Comparison of ENCODE assay signal across 18 cellular contexts in the genomic region with DNA sequence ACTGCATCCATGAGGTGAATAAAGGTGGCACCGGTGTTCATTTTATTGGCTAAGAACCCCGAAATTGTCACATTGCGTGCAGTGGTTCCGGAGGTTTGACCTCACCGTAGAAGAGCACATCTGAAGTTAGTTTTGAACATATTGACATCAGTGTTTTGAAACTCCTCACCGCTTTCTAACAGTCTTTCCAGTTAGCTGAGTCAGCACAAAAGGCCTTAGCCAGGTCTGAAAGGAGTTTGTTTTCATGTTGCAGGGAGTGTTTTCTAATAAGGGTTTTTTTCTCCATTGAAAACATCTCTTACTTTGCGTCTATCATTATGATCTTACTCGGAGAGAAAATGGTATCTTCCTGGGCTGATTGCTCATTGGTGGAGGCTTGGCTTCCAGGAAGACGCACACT.
A peak's percentile ranks its signal among the peaks of the same experiment; 100 is the strongest.
DNase-seq lines count a peak whose midpoint lies in the region; ATAC-seq, FAIRE-seq and TF ChIP-seq lines count a peak whose summit lies in the region.
"Had no signal": no experiment of that assay in that cellular context is flagged by ENCODE, and none has a peak within 500 bp of the region (broad histone marks: within the 10 kb centered on the region; RNA-seq: fewer than 3 reads in every experiment).

No MANE protein-coding gene starts in this region.

- TF ChIP-seq CTCF in HepG2 (CRISPR knock-in tag; IDR thresholded peaks at IDR 0.05) (no peak), right lobe of liver (IDR thresholded peaks at IDR 0.05) (no peak), K562 (IDR thresholded peaks at IDR 0.05 in 2 of 3, conservative IDR thresholded peaks at IDR 0.05 in 1 of 3; ENCODE audit: insufficient read depth in 2 of 3, low read depth in 1 of 3, low read length in 3 of 3) (no peak), neural progenitor cell (IDR thresholded peaks at IDR 0.05) (no peak)

- no peak overlapping the region for H3K27ac Mint-ChIP-seq in neural progenitor cell
- H3K27ac Mint-ChIP-seq: CD4-positive, CD25-positive, alpha-beta regulatory T cell; IgD-negative memory B cell had no signal

- H3K79me2 ChIP-seq in HepG2 (ENCODE audit: insufficient read depth, low read length) (no peaks in the 10 kb centered on the region), K562 (ENCODE audit: control insufficient read depth, insufficient read depth, low read length) (no peaks in the 10 kb centered on the region), neural progenitor cell (ENCODE audit: low read depth) (no peaks in the 10 kb centered on the region)

- DNase-seq in HepG2 (ENCODE audit: low spot score) (no peak), right lobe of liver (no peak), K562 (ENCODE audit: extremely low read depth in 1 of 4, low spot score in 3 of 4) (no peak), neural progenitor cell (ENCODE audit: low spot score) (no peak), NOMO-1 (lab: John Stamatoyannopoulos, UW; ENCODE audit: unreplicated experiment in 2 of 2) (no peak)
- DNase-seq in stimulated activated naive CD8-positive, alpha-beta T cell treated with anti-CD3 and anti-CD28 coated beads, Interleukin-15, Interleukin-2, amounts not matched to agents 100 U/mL and 50 U/mL, for 24 hours = no peak
- DNase-seq: ACHN; BE2C; C1 segment of cervical spinal cord; Caco-2; CD4-positive, CD25-positive, alpha-beta regulatory T cell; HCEC 1CT had no signal

- CTCF ChIA-PET in HepG2 (lab: Yijun Ruan, JAX; ENCODE audit: low intra/inter-chr PET ratio, low total read pairs) (no interaction called here), K562 (lab: Yijun Ruan, JAX; ENCODE audit: low intra/inter-chr PET ratio) (no interaction called here)

- WGBS in HepG2 (ENCODE audit: low lambda C conversion rate) = 41% methylated on average over 9 of the region's 9 CpGs
- 68% methylated on average over 9 of the region's 9 CpGs for WGBS in right lobe of liver (ENCODE audit: insufficient coverage, low coverage, low lambda C conversion rate, missing lambda C conversion rate)
- WGBS in K562 (ENCODE audit: insufficient coverage, low coverage, missing lambda C conversion rate) = 4% methylated on average over 9 of the region's 9 CpGs

- BruUV-seq in HepG2 (replicated peaks; lab: Mats Ljungman, UMichigan) (no TSS peak), K562 (replicated peaks; lab: Mats Ljungman, UMichigan) (no TSS peak)

- H3K27me3 ChIP-seq in HepG2 (ENCODE audit: control insufficient read depth in 1 of 2, insufficient read depth in 2 of 2, low read length in 2 of 2) (peaks cover 0 to 22% of the 10 kb centered on the region in 2 experiments; a peak in 1 of 5 replicates), right lobe of liver (no peaks in the 10 kb centered on the region), K562 (ENCODE audit: control insufficient read depth in 2 of 2, insufficient read depth in 2 of 2, low read length in 2 of 2) (no peaks in the 10 kb centered on the region; a peak in 2 of 5 replicates), neural progenitor cell (no peaks in the 10 kb centered on the region)
- H3K27me3 ChIP-seq: BE2C had no signal

- no peaks in the 10 kb centered on the region for H3K4me1 Mint-ChIP-seq in neural progenitor cell
- H3K4me1 Mint-ChIP-seq: CD4-positive, CD25-positive, alpha-beta regulatory T cell; IgD-negative memory B cell had no signal

- no peaks in the 10 kb centered on the region for H3K36me3 ChIP-seq in HepG2 (replicated peaks in 1 of 2; ENCODE audit: control insufficient read depth in 1 of 2, insufficient read depth in 2 of 2, low read length in 2 of 2)
- H3K36me3 ChIP-seq in right lobe of liver = no peaks in the 10 kb centered on the region
- H3K36me3 ChIP-seq in K562 (ENCODE audit: control insufficient read depth, insufficient read depth, low read length) = no peaks in the 10 kb centered on the region
- H3K36me3 ChIP-seq in neural progenitor cell = no peaks in the 10 kb centered on the region
- H3K36me3 ChIP-seq: BE2C had no signal

- no peak for TF ChIP-seq RAD21 in HepG2 (CRISPR knock-in tag; IDR thresholded peaks at IDR 0.05)
- TF ChIP-seq RAD21 in K562 (CRISPR knock-in tag; conservative IDR thresholded peaks at IDR 0.05 in 1 of 2, IDR thresholded peaks at IDR 0.05 in 1 of 2) = no peak

- TF ChIP-seq EP300 in HepG2 (IDR thresholded peaks at IDR 0.05; ENCODE audit: low read depth in 2 of 2, low read length in 2 of 2) = no peak
- no peak for TF ChIP-seq EP300 in HepG2 (CRISPR knock-in tag; IDR thresholded peaks at IDR 0.05; ENCODE audit: borderline replicate concordance)
- no peak for TF ChIP-seq EP300 in K562 (IDR thresholded peaks at IDR 0.05; ENCODE audit: low read length)

- in situ Hi-C loops in HepG2 (cut with HindIII; ENCODE audit: extremely low pct_ligation_motif_present, low pct_unique_long_range_greater_than_20kb) (no loop called here), K562 (cut with MboI) (no loop called here)

- H3K4me2 ChIP-seq in HepG2 (ENCODE audit: low read depth, low read length) (no peak overlapping the region), K562 (ENCODE audit: insufficient read depth, low read length) (no peak overlapping the region), neural progenitor cell (no peak overlapping the region)

- peaks cover 5% of the 10 kb centered on the region for H3K27me3 Mint-ChIP-seq in neural progenitor cell (ENCODE audit: insufficient read depth, low read depth)
- H3K27me3 Mint-ChIP-seq: CD4-positive, CD25-positive, alpha-beta regulatory T cell had no signal

- H3K4me3 Mint-ChIP-seq in neural progenitor cell = no peak overlapping the region
- H3K4me3 Mint-ChIP-seq: CD4-positive, CD25-positive, alpha-beta regulatory T cell; IgD-negative memory B cell had no signal

- H3K36me3 Mint-ChIP-seq in neural progenitor cell = no peaks in the 10 kb centered on the region
- H3K36me3 Mint-ChIP-seq: CD4-positive, CD25-positive, alpha-beta regulatory T cell; IgD-negative memory B cell had no signal

- H3K4me3 ChIP-seq in HepG2 (replicated peaks in 1 of 3; ENCODE audit: insufficient read depth in 1 of 3, low read depth in 2 of 3, low read length in 3 of 3) = no peak overlapping the region
- H3K4me3 ChIP-seq in right lobe of liver = no peak overlapping the region
- no peak overlapping the region for H3K4me3 ChIP-seq in K562
- no peak overlapping the region for H3K4me3 ChIP-seq in neural progenitor cell

- H3K27ac ChIP-seq in HepG2 (ENCODE audit: extremely low read length, insufficient read depth, low read length) (no peak overlapping the region), right lobe of liver (no peak overlapping the region), K562 (ENCODE audit: extremely low read depth, low read depth, low read length) (no peak overlapping the region), neural progenitor cell (no peak overlapping the region)

- ATAC-seq in HepG2 (no peak), right lobe of liver (no peak), K562 (no peak)
- no peak for ATAC-seq in stimulated activated naive CD8-positive, alpha-beta T cell treated with anti-CD3 and anti-CD28 coated beads, Interleukin-15, Interleukin-2, amounts not matched to agents 100 U/mL and 50 U/mL, for 24 hours

- H3F3A ChIP-seq in neural progenitor cell (ENCODE audit: low read depth) = no peaks in the 10 kb centered on the region

- H4K20me1 ChIP-seq in HepG2 (ENCODE audit: insufficient read depth, low read length) = no peaks in the 10 kb centered on the region
- no peaks in the 10 kb centered on the region for H4K20me1 ChIP-seq in K562 (replicated peaks; ENCODE audit: control insufficient read depth, insufficient read depth, low read length)
- H4K20me1 ChIP-seq in neural progenitor cell (ENCODE audit: low read depth) = no peaks in the 10 kb centered on the region

- no peaks in the 10 kb centered on the region for H3K9me3 ChIP-seq in HepG2 (ENCODE audit: low read length)
- no peaks in the 10 kb centered on the region for H3K9me3 ChIP-seq in right lobe of liver
- H3K9me3 ChIP-seq in K562 (replicated peaks; ENCODE audit: control insufficient read depth, insufficient read depth, low read depth, low read length) = no peaks in the 10 kb centered on the region
- no peaks in the 10 kb centered on the region for H3K9me3 ChIP-seq in neural progenitor cell (ENCODE audit: low read depth)
- H3K9me3 ChIP-seq: BE2C, Caco-2 had no signal

- FAIRE-seq in HepG2 (lab: Jason Lieb, UNC) (no peak), K562 (lab: Jason Lieb, UNC) (peak; percentile 15)
- FAIRE-seq: D721Med, G401.6, GM12891, GM19239, H54 had no signal

- intact Hi-C loops in HepG2 (cut with micrococcal nuclease; ENCODE audit: unreplicated experiment) = no loop called here
- intact Hi-C loops in right lobe of liver (cut with DNase I) = no loop called here
- intact Hi-C loops in K562 (cut with micrococcal nuclease) = no loop called here

- H3K9ac ChIP-seq in HepG2 (ENCODE audit: insufficient read depth, low read depth, low read length) (no peak overlapping the region), K562 (ENCODE audit: insufficient read depth in 1 of 2, low read depth in 2 of 2, low read length in 2 of 2) (no peak overlapping the region), neural progenitor cell (no peak overlapping the region)

- H2AFZ ChIP-seq in HepG2 (ENCODE audit: low read length) (no peak overlapping the region), K562 (ENCODE audit: low read depth, low read length) (no peak overlapping the region), neural progenitor cell (replicated peaks) (peak overlapping the region; percentile 5)

- H3K9me3 Mint-ChIP-seq in neural progenitor cell = peaks cover 4% of the 10 kb centered on the region
- H3K9me3 Mint-ChIP-seq: IgD-negative memory B cell had no signal

- H3K9me1 ChIP-seq in K562 (ENCODE audit: control insufficient read depth, insufficient read depth, low read length) = no peaks in the 10 kb centered on the region

- POLR2A ChIA-PET in HepG2 (lab: Yijun Ruan, JAX) = no interaction called here
- POLR2A ChIA-PET in K562 (lab: Yijun Ruan, JAX) = no interaction called here

- H3K4me1 ChIP-seq in HepG2 (ENCODE audit: insufficient read depth, low read length) = no peaks in the 10 kb centered on the region
- no peaks in the 10 kb centered on the region for H3K4me1 ChIP-seq in right lobe of liver
- H3K4me1 ChIP-seq in K562 (replicated peaks in 1 of 2; ENCODE audit: control insufficient read depth in 2 of 2, insufficient read depth in 2 of 2, low read length in 2 of 2) = no peaks in the 10 kb centered on the region
- H3K4me1 ChIP-seq in neural progenitor cell = no peaks in the 10 kb centered on the region
- H3K4me1 ChIP-seq: BE2C had no signal

- no peak for TF ChIP-seq POLR2A in HepG2 (IDR thresholded peaks at IDR 0.05; ENCODE audit: insufficient read depth in 1 of 2, low read depth in 2 of 2, low read length in 2 of 2)
- TF ChIP-seq POLR2A in right lobe of liver (IDR thresholded peaks at IDR 0.05) = no peak
- TF ChIP-seq POLR2A in K562 (conservative IDR thresholded peaks at IDR 0.05) = no peak

TF ChIP-seq in HepG2, 621 proteins besides CTCF, POLR2A, EP300 and RAD21 (continues in another document):
- TF ChIP-seq ZNF205 (CRISPR knock-in tag; IDR thresholded peaks at IDR 0.05) (no peak), NCOA5 (CRISPR knock-in tag; IDR thresholded peaks at IDR 0.05) (no peak), MAFK (conservative IDR thresholded peaks at IDR 0.05 in 1 of 2, IDR thresholded peaks at IDR 0.05 in 1 of 2; ENCODE audit: low read length in 2 of 2) (peak; percentile 99 to 100)

TF ChIP-seq in K562, 482 proteins besides CTCF, POLR2A, EP300 and RAD21 (continues in another document):
- TF ChIP-seq IRF2 (CRISPR knock-in tag; IDR thresholded peaks at IDR 0.05) (no peak), ZNF436 (CRISPR knock-in tag; IDR thresholded peaks at IDR 0.05) (no peak), MAFK (IDR thresholded peaks at IDR 0.05; ENCODE audit: low read length) (peak; percentile 99), MIER1 (IDR thresholded peaks at IDR 0.05; ENCODE audit: low read depth) (no peak)
